ENCODE assay signal across 27 cellular contexts in genomic region chr6:20095436-20095835, GRCh38.
"Had no signal": no experiment of that assay in that cellular context is flagged by ENCODE, and none has a peak within 500 bp of the region (broad histone marks: within the 10 kb centered on the region; RNA-seq: fewer than 3 reads in every experiment).

No MANE protein-coding gene starts in this region.

- H2AFZ ChIP-seq: PC-9 had no signal

- H3K9ac ChIP-seq: SK-N-SH had no signal

- H3K27ac ChIP-seq: PC-9, Peyer's patch, SJSA1 had no signal

- H3K9me3 ChIP-seq: MG63, Peyer's patch, SJSA1, SK-N-SH had no signal

- H3K36me3 ChIP-seq: MG63, Peyer's patch had no signal

- H3K4me2 ChIP-seq: PC-9, SK-N-SH had no signal

- H3K27me3 ChIP-seq: MG63, Peyer's patch, SJSA1 had no signal

- DNase-seq: IMR-90; Karpas-422; KG1; MG63; NCI-H1092; NCI-H1105 treated with DMSO at 0.1 percent for 48 hours; NCI-H1417 treated with DMSO at 0.1 percent for 48 hours; NCI-H146; NCI-H1694 treated with DMSO at 0.1 percent for 48 hours; NCI-H1930; NCI-H2081; NCI-H2107; NCI-H226; NCI-H446; NCI-H510A; NCI-H524 treated with DMSO at 0.1 percent for 48 hours; NCI-H69; NCI-H774; NK-92 treated with Interleukin-12 subunit alpha and Interleukin-12 subunit beta, amount 100 ng/mL, for 24 hours; PC-9; Peyer's patch; Right ventricle myocardium superior; RPMI8226; SIG-M5; SK-N-SH had no signal

- H3K4me3 ChIP-seq: MG63, PC-9, Peyer's patch, SJSA1 had no signal

- ATAC-seq: HepG2 had no signal
